8 cellular contexts compared by ENCODE assay signal in genomic region chr2:69439480-69439879, GRCh38. TPM values are rescaled to one million over a fixed set of nuclear protein-coding genes. Genes with fewer than 3 reads are reported as not detected.
DNase-seq lines count a peak whose midpoint lies in the region; ATAC-seq and TF ChIP-seq lines count a peak whose summit lies in the region.
"Not testable (repeated sequence)": the region's sequence is repeated elsewhere in the genome, so short reads cannot be mapped to it uniquely, and the experiment has no call there.

No MANE protein-coding gene starts in this region.

- not testable (repeated sequence) for H3K36me3 ChIP-seq in CD4-positive, CD25-positive, alpha-beta regulatory T cell (ENCODE audit: control insufficient read depth, insufficient read depth, low read length); HEK293 (ENCODE audit: control insufficient read depth in 2 of 2, insufficient read depth in 1 of 2, low read length in 2 of 2)

- peak overlapping the region; percentile 14 to 97 (median 87) for H3K27ac Mint-ChIP-seq in CD4-positive, CD25-positive, alpha-beta regulatory T cell
- H3K27ac Mint-ChIP-seq in T-cell (peak overlapping the region; percentile 45 to 52), immature natural killer cell (peak overlapping the region; percentile 74 to 100 (median 98))
- H3K27ac Mint-ChIP-seq in activated CD4-positive, alpha-beta T cell treated with anti-CD3 and anti-CD28 coated beads, Interleukin-2, amount 10 ng/mL, durations not matched to agents 24 days and 14 days: peak overlapping the region; percentile 10
- H3K27ac Mint-ChIP-seq in activated naive CD8-positive, alpha-beta T cell: peak overlapping the region; percentile 79
- peak overlapping the region; percentile 83 to 99 (median 92) for H3K27ac Mint-ChIP-seq in naive thymus-derived CD8-positive, alpha-beta T cell
- H3K27ac Mint-ChIP-seq in stimulated activated memory B cell treated with anti-CD40 and anti-IgM and Interleukin-4, amounts not matched to agents 10 μg/mL and 1 μg/mL and 100 μg/mL, for 72 hours: peak overlapping the region; percentile 98

- TF ChIP-seq CTCF in HEK293 (tag by site-specific recombination; IDR thresholded peaks at IDR 0.05): not testable (repeated sequence)

- ATAC-seq in CD4-positive, CD25-positive, alpha-beta regulatory T cell (ENCODE audit: low read depth in 2 of 2); T-cell (replicated peaks in 1 of 4); naive thymus-derived CD8-positive, alpha-beta T cell; stimulated activated memory B cell treated with anti-CD40 and anti-IgM and Interleukin-4, amounts not matched to agents 10 μg/mL and 1 μg/mL and 100 μg/mL, for 72 hours: not testable (repeated sequence)

- H3K4me1 ChIP-seq in CD4-positive, CD25-positive, alpha-beta regulatory T cell (ENCODE audit: control insufficient read depth, insufficient read depth, low read length, poor library complexity, severe bottlenecking): peaks cover 25% of the 10 kb centered on the region
- H3K4me1 ChIP-seq in HEK293 (ENCODE audit: control insufficient read depth, insufficient read depth, low read length): not testable (repeated sequence)

- H3K4me1 Mint-ChIP-seq in CD4-positive, CD25-positive, alpha-beta regulatory T cell: peaks cover 7 to 46% (median 31%) of the 10 kb centered on the region in 4 donors
- H3K4me1 Mint-ChIP-seq in T-cell (peaks cover 36 to 38% (median 38%) of the 10 kb centered on the region in 3 donors), immature natural killer cell (peaks cover 33% of the 10 kb centered on the region in 2 donors)
- H3K4me1 Mint-ChIP-seq in activated CD4-positive, alpha-beta T cell treated with anti-CD3 and anti-CD28 coated beads, Interleukin-2, amount 10 ng/mL, durations not matched to agents 24 days and 14 days: peaks cover 17% of the 10 kb centered on the region
- peaks cover 31% of the 10 kb centered on the region for H3K4me1 Mint-ChIP-seq in activated naive CD8-positive, alpha-beta T cell (ENCODE audit: low read depth)
- peaks cover 7 to 42% (median 36%) of the 10 kb centered on the region in 4 donors for H3K4me1 Mint-ChIP-seq in naive thymus-derived CD8-positive, alpha-beta T cell
- peaks cover 23% of the 10 kb centered on the region for H3K4me1 Mint-ChIP-seq in stimulated activated memory B cell treated with anti-CD40 and anti-IgM and Interleukin-4, amounts not matched to agents 10 μg/mL and 1 μg/mL and 100 μg/mL, for 72 hours

- intact Hi-C loops in activated CD4-positive, alpha-beta T cell treated with anti-CD3 and anti-CD28 coated beads, Interleukin-2, amount 10 ng/mL, durations not matched to agents 24 days and 14 days (cut with micrococcal nuclease): loop anchor here (5.0 kb wide), 3 partner anchors 38 to 188 kb away; no protein-coding TSS in a partner anchor

- H3K4me3 Mint-ChIP-seq in CD4-positive, CD25-positive, alpha-beta regulatory T cell: peak overlapping the region; percentile 22 to 91 (median 68)
- H3K4me3 Mint-ChIP-seq in T-cell (peak overlapping the region in 2 of 3 donors; percentile 7 to 83), immature natural killer cell (peak overlapping the region in 4 of 5 donors; percentile 18 to 74 (median 60))
- H3K4me3 Mint-ChIP-seq in activated CD4-positive, alpha-beta T cell treated with anti-CD3 and anti-CD28 coated beads, Interleukin-2, amount 10 ng/mL, durations not matched to agents 24 days and 14 days; activated naive CD8-positive, alpha-beta T cell; stimulated activated memory B cell treated with anti-CD40 and anti-IgM and Interleukin-4, amounts not matched to agents 10 μg/mL and 1 μg/mL and 100 μg/mL, for 72 hours: not testable (repeated sequence)
- H3K4me3 Mint-ChIP-seq in naive thymus-derived CD8-positive, alpha-beta T cell: peak overlapping the region in 6 of 10 donors; percentile 47 to 79 (median 59)

- DNase-seq in CD4-positive, CD25-positive, alpha-beta regulatory T cell: peak in 1 of 3 donors; percentile 22
- DNase-seq in T-cell: peak in 7 of 34 experiments; percentile 1 to 40 (median 9)
- DNase-seq in activated CD4-positive, alpha-beta T cell treated with anti-CD3 and anti-CD28 coated beads, Interleukin-2, amount 10 ng/mL, durations not matched to agents 24 days and 14 days: peak; percentile 63
- peak; percentile 17 to 44 (median 30) for DNase-seq in immature natural killer cell
- peak in 4 of 10 donors; percentile 20 to 36 (median 32) for DNase-seq in naive thymus-derived CD8-positive, alpha-beta T cell

- not testable (repeated sequence) for H3K4me3 ChIP-seq in CD4-positive, CD25-positive, alpha-beta regulatory T cell (ENCODE audit: low read depth, low read length); HEK293 (ENCODE audit: low read depth, low read length)

- POLR2A ChIA-PET in HEK293 (lab: Yijun Ruan, JAX): not testable (repeated sequence)
- POLR2A ChIA-PET in T-cell (lab: Charles Lee): interaction anchor here in 1 of 2 donors (0.6 kb wide), 1 partner anchor 535 kb away, joined by 3 read pairs; no protein-coding TSS in a partner anchor
- POLR2A ChIA-PET in naive thymus-derived CD8-positive, alpha-beta T cell (lab: Charles Lee): interaction anchor here (0.5 kb wide), 1 partner anchor 604 kb away, joined by 3 read pairs; no protein-coding TSS in a partner anchor

- H3K27me3 ChIP-seq in CD4-positive, CD25-positive, alpha-beta regulatory T cell (ENCODE audit: control insufficient read depth, insufficient read depth, low read length): not testable (repeated sequence)

- not testable (repeated sequence) for H3K36me3 Mint-ChIP-seq in CD4-positive, CD25-positive, alpha-beta regulatory T cell; activated CD4-positive, alpha-beta T cell treated with anti-CD3 and anti-CD28 coated beads, Interleukin-2, amount 10 ng/mL, durations not matched to agents 24 days and 14 days (ENCODE audit: low read depth); activated naive CD8-positive, alpha-beta T cell; immature natural killer cell; naive thymus-derived CD8-positive, alpha-beta T cell; stimulated activated memory B cell treated with anti-CD40 and anti-IgM and Interleukin-4, amounts not matched to agents 10 μg/mL and 1 μg/mL and 100 μg/mL, for 72 hours
- peaks cover 12% of the 10 kb centered on the region for H3K36me3 Mint-ChIP-seq in T-cell

- CTCF ChIA-PET in HEK293 (lab: Yijun Ruan, JAX): interaction anchor here (1.2 kb wide), 1 partner anchor 69 kb away, joined by 3 read pairs; no protein-coding TSS in a partner anchor
- CTCF ChIA-PET in T-cell (lab: Charles Lee): interaction anchor here in 1 of 2 donors (0.8 to 1.2 kb wide), 2 partner anchors 20 to 45 kb away, joined by 3 read pairs; no protein-coding TSS in a partner anchor

- H3K27ac ChIP-seq in CD4-positive, CD25-positive, alpha-beta regulatory T cell (ENCODE audit: insufficient read depth, low read length, poor library complexity, severe bottlenecking); HEK293 (ENCODE audit: extremely low read depth, low read depth, low read length): not testable (repeated sequence)

- not testable (repeated sequence) for H3K27me3 Mint-ChIP-seq in CD4-positive, CD25-positive, alpha-beta regulatory T cell; T-cell; activated CD4-positive, alpha-beta T cell treated with anti-CD3 and anti-CD28 coated beads, Interleukin-2, amount 10 ng/mL, durations not matched to agents 24 days and 14 days; activated naive CD8-positive, alpha-beta T cell; naive thymus-derived CD8-positive, alpha-beta T cell; stimulated activated memory B cell treated with anti-CD40 and anti-IgM and Interleukin-4, amounts not matched to agents 10 μg/mL and 1 μg/mL and 100 μg/mL, for 72 hours
- H3K27me3 Mint-ChIP-seq in immature natural killer cell (ENCODE audit: low read depth in 3 of 3): peaks cover 5 to 20% (median 9%) of the 10 kb centered on the region in 3 donors

- H3K9me3 Mint-ChIP-seq in CD4-positive, CD25-positive, alpha-beta regulatory T cell; T-cell; activated CD4-positive, alpha-beta T cell treated with anti-CD3 and anti-CD28 coated beads, Interleukin-2, amount 10 ng/mL, durations not matched to agents 24 days and 14 days; activated naive CD8-positive, alpha-beta T cell (ENCODE audit: low read depth); immature natural killer cell; naive thymus-derived CD8-positive, alpha-beta T cell; stimulated activated memory B cell treated with anti-CD40 and anti-IgM and Interleukin-4, amounts not matched to agents 10 μg/mL and 1 μg/mL and 100 μg/mL, for 72 hours: not testable (repeated sequence)

- not testable (repeated sequence) for H3K9me3 ChIP-seq in CD4-positive, CD25-positive, alpha-beta regulatory T cell (ENCODE audit: control insufficient read depth in 2 of 2, low read length in 2 of 2); HEK293 (ENCODE audit: control insufficient read depth, insufficient read depth, low read depth, low read length)

RNA-seq across cellular contexts. Expression of gene NFU1, which starts 2.2 kb away (rescaled TPM):
- total RNA-seq in CD4-positive, CD25-positive, alpha-beta regulatory T cell: 21.3 TPM
- 10 to 100 TPM; 71.7 to 99.3 (median 79.1) TPM for polyA plus RNA-seq in CD4-positive, CD25-positive, alpha-beta regulatory T cell
- 10 to 100 TPM; 20.6 to 31.9 (median 22.5) TPM for total RNA-seq in T-cell
- total RNA-seq in activated CD4-positive, alpha-beta T cell treated with anti-CD3 and anti-CD28 coated beads, Interleukin-2, amount 10 ng/mL, durations not matched to agents 24 days and 14 days: 30.4 and 32.3 TPM in 2 replicates
- 100 to 1,000 TPM in 2 of 3 donors, 10 to 100 TPM in 1; 67.2 to 130 (median 126) TPM for polyA plus RNA-seq in immature natural killer cell
- total RNA-seq in naive thymus-derived CD8-positive, alpha-beta T cell: 10 to 100 TPM; 29.6 to 32.7 TPM
- polyA plus RNA-seq in naive thymus-derived CD8-positive, alpha-beta T cell: 10 to 100 TPM; 78.6 to 96.9 (median 88.9) TPM

RNA-seq across cellular contexts. Expression of gene GFPT1, which starts 52.5 kb away (rescaled TPM):
- total RNA-seq in CD4-positive, CD25-positive, alpha-beta regulatory T cell: 20.7 TPM
- polyA plus RNA-seq in CD4-positive, CD25-positive, alpha-beta regulatory T cell: 10 to 100 TPM in 3 of 4 donors, 1 to 10 TPM in 1; 8.0 to 13.6 (median 11.4) TPM
- total RNA-seq in T-cell: 10 to 100 TPM; 14.9 to 22.1 (median 19.8) TPM
- total RNA-seq in activated CD4-positive, alpha-beta T cell treated with anti-CD3 and anti-CD28 coated beads, Interleukin-2, amount 10 ng/mL, durations not matched to agents 24 days and 14 days: 48.8 and 50.6 TPM in 2 replicates
- polyA plus RNA-seq in immature natural killer cell: 10 to 100 TPM in 1 of 3 donors, 1 to 10 TPM in 2; 4.5 to 11.0 (median 5.5) TPM
- 10 to 100 TPM; 16.9 to 20.2 TPM for total RNA-seq in naive thymus-derived CD8-positive, alpha-beta T cell
- polyA plus RNA-seq in naive thymus-derived CD8-positive, alpha-beta T cell: 10 to 100 TPM in 1 of 3 donors, 1 to 10 TPM in 2; 6.2 to 12.1 (median 7.6) TPM

Comparison
In these comparisons a context has a peak if more than half of its experiments do, and no peak if none do; other contexts are left out.
1. H3K27ac Mint-ChIP-seq: peak in every context shown above with its lines; median percentile 98 in stimulated activated memory B cell treated with anti-CD40 and anti-IgM and Interleukin-4, amounts not matched to agents 10 μg/mL and 1 μg/mL and 100 μg/mL, for 72 hours; 98 in immature natural killer cell; 92 in naive thymus-derived CD8-positive, alpha-beta T cell; 87 in CD4-positive, CD25-positive, alpha-beta regulatory T cell; 79 in activated naive CD8-positive, alpha-beta T cell; 48 in T-cell; 10 in activated CD4-positive, alpha-beta T cell treated with anti-CD3 and anti-CD28 coated beads, Interleukin-2, amount 10 ng/mL, durations not matched to agents 24 days and 14 days.